In the genomic region with DNA sequence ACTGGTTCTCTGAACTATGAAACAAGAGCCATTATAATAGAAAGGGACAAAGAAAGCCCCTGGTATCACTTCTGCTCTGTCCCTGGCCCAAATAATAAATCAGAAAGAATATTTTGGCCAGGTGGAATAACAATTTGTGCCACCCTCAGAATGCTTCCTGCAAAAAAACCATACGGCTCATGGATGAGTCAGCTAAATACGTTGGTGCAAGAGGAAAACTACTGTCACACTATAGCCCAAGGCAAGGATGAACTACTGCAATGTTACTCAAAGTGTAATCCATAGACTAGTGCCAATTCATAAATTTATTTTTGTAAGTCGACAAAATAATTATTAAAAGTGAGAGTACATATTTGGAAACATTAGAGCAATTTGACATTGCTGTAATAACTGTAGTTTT, we compare ENCODE assay signal across 22 cellular contexts.
DNase-seq lines count a peak whose midpoint lies in the region; ATAC-seq, FAIRE-seq and TF ChIP-seq lines count a peak whose summit lies in the region.
"Had no signal": no experiment of that assay in that cellular context is flagged by ENCODE, and none has a peak within 500 bp of the region (broad histone marks: within the 10 kb centered on the region; RNA-seq: fewer than 3 reads in every experiment).

No MANE protein-coding gene starts in this region.

- ATAC-seq in HG03039 (IDR thresholded peaks at IDR 0.05; ENCODE audit: unreplicated experiment), result no peak
- ATAC-seq: GM12878 had no signal

- H3K9me3 Mint-ChIP-seq in astrocyte (ENCODE audit: unreplicated experiment), result peaks cover 2% of the 10 kb centered on the region

- no peak overlapping the region for H3K27ac Mint-ChIP-seq in astrocyte (ENCODE audit: unreplicated experiment)
- H3K27ac Mint-ChIP-seq: CD4-positive, alpha-beta T cell; IgD-negative memory B cell had no signal

- H3K79me2 ChIP-seq in astrocyte (ENCODE audit: insufficient read depth, low read length) (no peaks in the 10 kb centered on the region), osteoblast (ENCODE audit: insufficient read depth, low read length) (no peaks in the 10 kb centered on the region)

- H3K4me3 Mint-ChIP-seq in astrocyte (ENCODE audit: unreplicated experiment), result no peak overlapping the region
- H3K4me3 Mint-ChIP-seq: CD4-positive, alpha-beta T cell; IgD-negative memory B cell had no signal

- no peaks in the 10 kb centered on the region for H3K9me3 ChIP-seq in astrocyte (ENCODE audit: insufficient read depth, low read depth, low read length)
- no peaks in the 10 kb centered on the region for H3K9me3 ChIP-seq in osteoblast (ENCODE audit: low read depth, low read length)
- H3K9me3 ChIP-seq: BE2C, SJCRH30 had no signal

- peak; percentile 33 for DNase-seq in EH (ENCODE audit: low read depth)
- DNase-seq in HCEC 1CT, result peak; percentile 17
- DNase-seq in astrocyte (ENCODE audit: low read depth), result no peak
- DNase-seq in osteoblast (ENCODE audit: insufficient read length, low spot score, missing footprints), result no peak
- DNase-seq in NCI-H1105 (lab: John Stamatoyannopoulos, UW), result no peak
- no peak for DNase-seq in activated CD4-positive, alpha-beta T cell treated with anti-CD3 and anti-CD28 coated beads for 1 hour
- DNase-seq: BE2C; Calu3; CD4-positive, alpha-beta T cell; DMS53; GDM1; GOT3; NCI-H1436; NCI-H2029; NCI-H2171 treated with DMSO at 0.1 percent for 48 hours; NCI-H446 treated with DMSO at 0.1 percent for 48 hours; NK-92 treated with Interleukin-12 subunit alpha and Interleukin-12 subunit beta, amount 100 ng/mL, for 24 hours; OCI-M1; SJCRH30 had no signal

- FAIRE-seq in astrocyte (lab: Jason Lieb, UNC), result no peak
- FAIRE-seq: GM12878 had no signal

- peaks cover 15% of the 10 kb centered on the region for H3K4me1 ChIP-seq in astrocyte (ENCODE audit: insufficient read depth, low read length)
- H3K4me1 ChIP-seq in osteoblast (ENCODE audit: insufficient read depth, low read length), result peaks cover 32% of the 10 kb centered on the region
- H3K4me1 ChIP-seq: BE2C, SJCRH30 had no signal

- H3K27me3 ChIP-seq in astrocyte (ENCODE audit: insufficient read depth, low read length), result peaks cover 3% of the 10 kb centered on the region
- H3K27me3 ChIP-seq in osteoblast (ENCODE audit: insufficient read depth, low read length), result no peaks in the 10 kb centered on the region
- H3K27me3 ChIP-seq: BE2C, SJCRH30 had no signal

- no peaks in the 10 kb centered on the region for H4K20me1 ChIP-seq in astrocyte (ENCODE audit: insufficient read depth, low read length)
- H4K20me1 ChIP-seq in osteoblast (ENCODE audit: insufficient read depth, low read length), result no peaks in the 10 kb centered on the region

- peak overlapping the region; percentile 38 for H3K27ac ChIP-seq in astrocyte (ENCODE audit: low read depth, low read length)
- peak overlapping the region; percentile 81 for H3K27ac ChIP-seq in osteoblast (ENCODE audit: low read depth, low read length)
- H3K27ac ChIP-seq: SJCRH30 had no signal

- no peak overlapping the region for H3K9ac ChIP-seq in astrocyte (ENCODE audit: low read length)

- H3K27me3 Mint-ChIP-seq in astrocyte (ENCODE audit: low read depth, unreplicated experiment), result no peaks in the 10 kb centered on the region
- H3K27me3 Mint-ChIP-seq: CD4-positive, alpha-beta T cell had no signal

- TF ChIP-seq CTCF in astrocyte (IDR thresholded peaks at IDR 0.05; ENCODE audit: insufficient read depth, low read depth, low read length), result no peak
- TF ChIP-seq CTCF in osteoblast (IDR thresholded peaks at IDR 0.05; ENCODE audit: extremely low read depth, low read depth, low read length), result no peak

- H3K36me3 Mint-ChIP-seq in astrocyte (ENCODE audit: low read depth, unreplicated experiment), result no peaks in the 10 kb centered on the region
- H3K36me3 Mint-ChIP-seq: IgD-negative memory B cell had no signal

- H3K4me1 Mint-ChIP-seq in astrocyte (ENCODE audit: low read depth, unreplicated experiment), result peaks cover 3% of the 10 kb centered on the region
- H3K4me1 Mint-ChIP-seq: IgD-negative memory B cell had no signal

- H3K4me2 ChIP-seq in astrocyte (ENCODE audit: low read length), result no peak overlapping the region
- no peak overlapping the region for H3K4me2 ChIP-seq in osteoblast (ENCODE audit: insufficient read depth, low read length)

- H3K36me3 ChIP-seq in astrocyte (ENCODE audit: insufficient read depth, low read length) (no peaks in the 10 kb centered on the region), osteoblast (ENCODE audit: insufficient read depth, low read length) (no peaks in the 10 kb centered on the region)
- H3K36me3 ChIP-seq: BE2C, SJCRH30 had no signal

- no peak overlapping the region for H2AFZ ChIP-seq in astrocyte (ENCODE audit: low read depth, low read length)
- no peak overlapping the region for H2AFZ ChIP-seq in osteoblast (ENCODE audit: low read length)

- H3K4me3 ChIP-seq in astrocyte (ENCODE audit: insufficient read depth, low read depth, low read length) (no peak overlapping the region), osteoblast (ENCODE audit: insufficient read depth, low read length) (no peak overlapping the region)
- H3K4me3 ChIP-seq: GM12878, SJCRH30 had no signal

Comparison
In these comparisons a context has a peak if more than half of its experiments do, and no peak if none do; other contexts are left out.
1. DNase-seq: peak in EH (single experiment) and HCEC 1CT (single experiment); none in astrocyte (single experiment), osteoblast (single experiment), NCI-H1105 (single experiment) and activated CD4-positive, alpha-beta T cell treated with anti-CD3 and anti-CD28 coated beads for 1 hour (single experiment).